ENCODE assay signal across 22 cellular contexts in genomic region chr3:179250803-179251476, GRCh38. TPM values are rescaled to one million over a fixed set of nuclear protein-coding genes. Genes with fewer than 3 reads are reported as not detected.
A peak's percentile ranks its signal among the peaks of the same experiment; 100 is the strongest.
DNase-seq lines count a peak whose midpoint lies in the region; ATAC-seq and TF ChIP-seq lines count a peak whose summit lies in the region.
"Had no signal": no experiment of that assay in that cellular context is flagged by ENCODE, and none has a peak within 500 bp of the region (broad histone marks: within the 10 kb centered on the region; RNA-seq: fewer than 3 reads in every experiment).

KCNMB3 (minus strand) TSS chr3:179251114; CDS start chr3:179250990, 124 bp downstream.

- no peak within 1 kb of the TSS for H4K8ac ChIP-seq in IMR-90 (ENCODE audit: low read depth in 2 of 2, low read length in 2 of 2)

- H3K56ac ChIP-seq in IMR-90 (ENCODE audit: extremely low read depth, insufficient read depth, low read length) = no peak within 1 kb of the TSS

- H3K27me3 ChIP-seq in IMR-90 (ENCODE audit: control insufficient read depth, insufficient read depth, low read length) (no peaks in the 10 kb centered on the region), body of pancreas (no peaks in the 10 kb centered on the region), liver (ENCODE audit: control insufficient read depth in 4 of 4, insufficient read depth in 4 of 4, low read length in 3 of 4) (no peaks in the 10 kb centered on the region), sigmoid colon (no peaks in the 10 kb centered on the region)

- H3K4me1 ChIP-seq in IMR-90 (ENCODE audit: control insufficient read depth, insufficient read depth, low read length) (peaks cover 2% of the 10 kb centered on the region; the same call in 1 of the 2 replicates), body of pancreas (peaks cover 17% of the 10 kb centered on the region), liver (ENCODE audit: control insufficient read depth in 4 of 4, insufficient read depth in 4 of 4, low read length in 3 of 4) (peaks cover 0 to 10% (median 5%) of the 10 kb centered on the region in 4 donors), sigmoid colon (no peaks in the 10 kb centered on the region)

- no peaks in the 10 kb centered on the region; a peak in 1 of 4 replicates for H3K79me1 ChIP-seq in IMR-90 (ENCODE audit: low read depth in 1 of 2, low read length in 2 of 2)

- ATAC-seq in IMR-90 (ENCODE audit: low read depth) (no peak), body of pancreas (peak; percentile 38), GM19035 (IDR thresholded peaks at IDR 0.05; ENCODE audit: unreplicated experiment) (no peak)

- H3K23ac ChIP-seq in IMR-90 (ENCODE audit: low read depth, low read length) = no peak within 1 kb of the TSS

- no peak within 1 kb of the TSS for H2AK9ac ChIP-seq in IMR-90 (replicated peaks; ENCODE audit: low read depth, low read length, poor library complexity)

- CTCF ChIA-PET in IMR-90 (lab: Yijun Ruan, JAX) = no interaction called here

- no peak within 1 kb of the TSS for H2AK5ac ChIP-seq in IMR-90 (ENCODE audit: low read depth, low read length)

- dilution Hi-C loops in IMR-90 (cut with HindIII; ENCODE audit: low sequenced_read_pairs, unreplicated experiment) = no loop called here

- TF ChIP-seq CTCF in IMR-90 (conservative IDR thresholded peaks at IDR 0.05; ENCODE audit: low read depth, low read length) = no peak
- no peak for TF ChIP-seq CTCF in body of pancreas (IDR thresholded peaks at IDR 0.05)
- no peak for TF ChIP-seq CTCF in liver (IDR thresholded peaks at IDR 0.05; ENCODE audit: low read depth, low read length, missing input control)
- TF ChIP-seq CTCF in sigmoid colon (IDR thresholded peaks at IDR 0.05) = no peak

- no peak for DNase-seq in IMR-90
- DNase-seq in body of pancreas = no peak
- peak; percentile 14 for DNase-seq in renal cortical epithelial cell (ENCODE audit: low read depth)
- DNase-seq in NCI-H226 = no peak
- no peak for DNase-seq in sigmoid colon
- DNase-seq: CD8-positive, alpha-beta memory T cell; DMS153; DND-41; GM23248; H7; NCI-H1092 treated with DMSO at 0.1 percent for 48 hours; NCI-H1436; NCI-H187; NCI-H2081 treated with DMSO at 0.1 percent for 48 hours; NCI-H2171; NCI-H524; NCI-H748 treated with DMSO at 0.1 percent for 48 hours; SIG-M5 had no signal

- H4K20me1 ChIP-seq in IMR-90 (ENCODE audit: insufficient read depth, low read length) = no peaks in the 10 kb centered on the region

- H3K36me3 ChIP-seq in IMR-90 (ENCODE audit: control insufficient read depth, insufficient read depth, low read length) = no peaks in the 10 kb centered on the region; the same call in 1 of the 2 replicates
- H3K36me3 ChIP-seq in body of pancreas (replicated peaks in 1 of 2; ENCODE audit: insufficient read depth in 1 of 2, low read depth in 2 of 2) = no peaks in the 10 kb centered on the region
- no peaks in the 10 kb centered on the region for H3K36me3 ChIP-seq in liver (ENCODE audit: control insufficient read depth in 4 of 4, insufficient read depth in 3 of 4, low read depth in 1 of 4, low read length in 3 of 4)
- H3K36me3 ChIP-seq in sigmoid colon = peaks cover 0 to 31% (median 0%) of the 10 kb centered on the region in 4 donors

- peak within 1 kb of the TSS; percentile 15; the same call in 1 of the 2 replicates for H3K4ac ChIP-seq in IMR-90 (ENCODE audit: low read depth, low read length)

- H4K91ac ChIP-seq in IMR-90 (ENCODE audit: insufficient read depth, low read depth, low read length) = 0 out of 2 replicates have a peak within 1 kb of the TSS, but pooled peaks have one; percentile 16

- no CpG with 5 or more reads among the region's 6 CpGs for WGBS in IMR-90 (ENCODE audit: extremely low coverage in 2 of 2, insufficient read length in 1 of 2), 2 experiments
- WGBS in body of pancreas, 2 donors = 56% methylated on average over 6 of the region's 6 CpGs
- 53% methylated on average over 6 of the region's 6 CpGs for WGBS in liver
- WGBS in sigmoid colon, 2 donors = 53 to 80% methylated on average over 6 of the region's 6 CpGs

- H3K27ac ChIP-seq in IMR-90 (ENCODE audit: insufficient read depth, low read length) (no peak within 1 kb of the TSS), body of pancreas (no peak within 1 kb of the TSS), liver (ENCODE audit: low read depth in 1 of 2, low read length in 2 of 2) (peak within 1 kb of the TSS in 1 of 2 donors; percentile 42), sigmoid colon (no peak within 1 kb of the TSS)
- H3K27ac ChIP-seq: C4-2B, GM23248, SK-N-MC had no signal

- H3K4me3 ChIP-seq in IMR-90 (ENCODE audit: insufficient read depth, low read depth, low read length) (no peak within 1 kb of the TSS), body of pancreas (no peak within 1 kb of the TSS), liver (ENCODE audit: low read depth in 1 of 3, low read length in 3 of 3) (no peak within 1 kb of the TSS), sigmoid colon (no peak within 1 kb of the TSS)
- H3K4me3 ChIP-seq: GM23248, SK-N-MC had no signal

- peak within 1 kb of the TSS; percentile 18; the same call in 1 of the 2 replicates for H2BK20ac ChIP-seq in IMR-90 (ENCODE audit: low read depth, low read length)

- H2BK5ac ChIP-seq in IMR-90 (ENCODE audit: low read depth, low read length, poor library complexity, severe bottlenecking) = no peak within 1 kb of the TSS

- no peak for TF ChIP-seq RAD21 in IMR-90 (IDR thresholded peaks at IDR 0.05; ENCODE audit: low read length)
- TF ChIP-seq RAD21 in liver (IDR thresholded peaks at IDR 0.05) = peak in 1 of 2 donors; percentile 11

- POLR2A ChIA-PET in IMR-90 (lab: Charles Lee; ENCODE audit: unreplicated experiment) = no interaction called here

- intact Hi-C loops in IMR-90 (cut with micrococcal nuclease) (no loop called here), body of pancreas (cut with DNase I) (no loop called here), sigmoid colon (cut with DNase I) (no loop called here)

- H3K9me1 ChIP-seq in IMR-90 (ENCODE audit: insufficient read depth, low read length) = no peaks in the 10 kb centered on the region

- H2BK120ac ChIP-seq in IMR-90 (ENCODE audit: low read depth, low read length) = peak within 1 kb of the TSS; percentile 7; the same call in 1 of the 2 replicates

- H3K9ac ChIP-seq in IMR-90 (ENCODE audit: low read depth, low read length) (no peak within 1 kb of the TSS), liver (ENCODE audit: low read depth in 1 of 2, low read length in 2 of 2) (no peak within 1 kb of the TSS)
- H3K9ac ChIP-seq: GM23248 had no signal

- H2BK15ac ChIP-seq in IMR-90 (ENCODE audit: low read depth, low read length) = no peak within 1 kb of the TSS

- in situ Hi-C loops in IMR-90 (cut with MboI; ENCODE audit: low sequenced_read_pairs) = no loop called here

- TF ChIP-seq POLR2A in IMR-90 (IDR thresholded peaks at IDR 0.05; ENCODE audit: low read depth, low read length) = no peak
- TF ChIP-seq POLR2A in body of pancreas (IDR thresholded peaks at IDR 0.05) = no peak
- no peak for TF ChIP-seq POLR2A in sigmoid colon (IDR thresholded peaks at IDR 0.05)

- H3K18ac ChIP-seq in IMR-90 (ENCODE audit: low read depth, low read length) = 0 out of 2 replicates have a peak within 1 kb of the TSS, but pooled peaks have one; percentile 39

- no TSS peak for BruUV-seq in IMR-90 (replicated peaks; lab: Mats Ljungman, UMichigan)

- no peak within 1 kb of the TSS for H4K5ac ChIP-seq in IMR-90 (ENCODE audit: low read depth, low read length)

- no peak within 1 kb of the TSS for H2AFZ ChIP-seq in IMR-90 (replicated peaks; ENCODE audit: low read length, poor library complexity)
- H2AFZ ChIP-seq: GM23248 had no signal

- H3K9me3 ChIP-seq in IMR-90 (ENCODE audit: control insufficient read depth, insufficient read depth, low read length) (no peaks in the 10 kb centered on the region), body of pancreas (no peaks in the 10 kb centered on the region), liver (ENCODE audit: control insufficient read depth in 4 of 4, low read length in 3 of 4) (no peaks in the 10 kb centered on the region), sigmoid colon (no peaks in the 10 kb centered on the region)

- H3K4me2 ChIP-seq in IMR-90 (ENCODE audit: low read depth, low read length) = no peak within 1 kb of the TSS

- no peak for TF ChIP-seq EP300 in sigmoid colon (IDR thresholded peaks at IDR 0.05)

- 0 out of 2 replicates have a peak within 1 kb of the TSS, but pooled peaks have one; percentile 48 for H3K14ac ChIP-seq in IMR-90 (replicated peaks; ENCODE audit: low read depth, low read length)

TF ChIP-seq in IMR-90, 13 proteins besides CTCF, POLR2A, EP300 and RAD21 (continues in another document):
- TF ChIP-seq CEBPB (IDR thresholded peaks at IDR 0.05; ENCODE audit: low read depth, low read length) (no peak), CHD1 (IDR thresholded peaks at IDR 0.05; ENCODE audit: low read depth, low read length) (no peak), MAZ (IDR thresholded peaks at IDR 0.05; ENCODE audit: borderline replicate concordance, low read depth, low read length) (no peak), RFX5 (IDR thresholded peaks at IDR 0.05; ENCODE audit: low read depth, low read length) (no peak), FOS (IDR thresholded peaks at IDR 0.05; ENCODE audit: low read depth, low read length) (no peak), RCOR1 (IDR thresholded peaks at IDR 0.05; ENCODE audit: insufficient replicate concordance, low read length) (no peak)

TF ChIP-seq in liver, 16 proteins besides CTCF, POLR2A, EP300 and RAD21 (continues in another document):
- TF ChIP-seq FOXA1 (IDR thresholded peaks at IDR 0.05) (peak; percentile 84), ATF3 (IDR thresholded peaks at IDR 0.05) (peak; percentile 86), JUND (IDR thresholded peaks at IDR 0.05) (peak in 1 of 2 donors; percentile 93), EGR1 (IDR thresholded peaks at IDR 0.05; ENCODE audit: low read depth in 2 of 2) (no peak), HNF4G (IDR thresholded peaks at IDR 0.05) (no peak)

RNA-seq across cellular contexts. Expression of gene KCNMB3, which starts in this region (rescaled TPM):
- 0.72 and 0.83 TPM in 2 replicates for total RNA-seq in IMR-90 (2012; rRNA removed)
- 0.59 and 1.2 TPM in 2 replicates for polyA plus RNA-seq in IMR-90 (2012; rRNA removed)
- 0.21 and 0.22 TPM in 2 replicates for polyA plus RNA-seq in IMR-90 (2012; cell fraction: cytosol; rRNA removed)
- polyA plus RNA-seq in IMR-90 (2012; cell fraction: nucleus; rRNA removed; ENCODE audit: low replicate concordance) = 1.5 and 6.2 TPM in 2 replicates
- 1 to 10 TPM; 6.5 to 8.2 TPM for total RNA-seq in body of pancreas
- total RNA-seq in liver = 1 to 10 TPM; 1.6 to 2.8 TPM
- polyA plus RNA-seq in liver = 1 to 10 TPM in 1 of 2 donors, under 1 TPM in 1; 0.44 to 3.1 TPM
- total RNA-seq in renal cortical epithelial cell = under 0.01 and 2.1 TPM in 2 replicates
- 1 to 10 TPM; 2.7 to 7.2 (median 4.8) TPM for total RNA-seq in sigmoid colon
- 1 to 10 TPM in 2 of 3 donors, under 1 TPM in 1; 0.60 to 1.5 (median 1.2) TPM for polyA plus RNA-seq in sigmoid colon
- polyA plus RNA-seq: CD8-positive, alpha-beta memory T cell had no signal
